Comparison of ENCODE assay signal across 20 cellular contexts in the genomic region with DNA sequence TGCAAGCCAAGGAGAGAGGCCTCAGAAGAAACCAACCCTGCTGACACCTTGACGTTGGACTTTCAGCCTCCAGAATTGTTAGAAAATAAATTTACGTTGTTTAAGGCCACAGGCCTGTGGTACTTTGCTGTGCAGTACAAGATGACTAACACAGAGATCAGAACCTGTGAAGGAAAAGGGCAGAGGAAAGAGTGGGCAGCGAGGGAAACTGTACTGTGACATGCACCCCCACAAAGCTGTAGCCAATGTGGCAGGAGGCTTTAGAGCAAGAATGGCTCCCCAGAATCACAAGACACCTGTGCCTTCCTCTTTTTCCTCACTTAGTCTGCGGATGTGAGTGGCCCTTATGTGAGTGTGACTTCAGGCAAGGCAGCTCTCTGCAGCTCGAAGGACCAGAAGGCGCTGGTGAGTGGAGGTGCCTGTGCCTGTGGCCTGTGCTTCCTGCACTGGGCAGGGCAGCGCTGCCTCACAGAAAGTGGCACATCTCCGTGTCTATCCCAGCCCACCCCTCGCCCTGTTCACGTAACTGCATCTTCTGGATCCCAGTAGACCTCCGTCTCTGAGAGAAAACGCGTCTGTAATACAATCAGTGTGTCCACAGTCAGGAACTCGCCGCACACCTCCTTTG.
"Had no signal": no experiment of that assay in that cellular context is flagged by ENCODE, and none has a peak within 500 bp of the region (broad histone marks: within the 10 kb centered on the region; RNA-seq: fewer than 3 reads in every experiment).

No MANE protein-coding gene starts in this region.

- H3K27ac Mint-ChIP-seq: activated naive CD4-positive, alpha-beta T cell treated with anti-CD3 and anti-CD28 coated beads, Interleukin-2, amount 10 ng/mL, durations not matched to agents 7 days and 5 days; activated T-helper 1 cell treated with anti-CD3 and anti-CD28 coated beads, Interleukin-12 subunit alpha, Interleukin-12 subunit beta, Interleukin-2, Interleukin-4 antibody, amounts not matched to agents 30 ng/mL and 10 ng/mL and 1 ng/mL, durations not matched to agents 14 hours and 24 hours and 36 hours; dendritic cell treated with granulocyte-macrophage colony-stimulating factor and Interleukin-4, amounts not matched to agents 40 ng/mL and 50 ng/mL, for 4 days; T-helper 1 cell treated with Interleukin-12 subunit alpha and Interleukin-12 subunit beta and Interleukin-4 antibody, amounts not matched to agents 30 μg/mL and 1 μg/mL, for 36 hours had no signal

- H3K4me1 Mint-ChIP-seq: activated naive CD4-positive, alpha-beta T cell treated with anti-CD3 and anti-CD28 coated beads, Interleukin-2, amount 10 ng/mL, durations not matched to agents 7 days and 5 days; central memory CD8-positive, alpha-beta T cell had no signal

- H3K9me3 ChIP-seq: left lung, lower lobe of right lung, SK-N-SH, suprapubic skin, tibial artery had no signal

- ATAC-seq: foreskin keratinocyte; left lung; lower lobe of right lung; naive thymus-derived CD8-positive, alpha-beta T cell had no signal

- DNase-seq: activated CD4-positive, CD25-positive, alpha-beta regulatory T cell treated with anti-CD3 and anti-CD28 coated beads, Interleukin-2, amount 50 U/mL, for 72 hours; activated gamma-delta T cell; activated naive CD4-positive, alpha-beta T cell treated with anti-CD3 and anti-CD28 coated beads, Interleukin-2, amount 10 ng/mL, durations not matched to agents 7 days and 5 days; anterior cingulate cortex; foreskin keratinocyte; left lung; lower lobe of right lung; mesenchymal stem cell; naive thymus-derived CD8-positive, alpha-beta T cell; SK-N-SH; SW 1271; tibial artery had no signal

- H3K36me3 Mint-ChIP-seq: activated naive CD4-positive, alpha-beta T cell treated with anti-CD3 and anti-CD28 coated beads, Interleukin-2, amount 10 ng/mL, durations not matched to agents 7 days and 5 days; naive thymus-derived CD8-positive, alpha-beta T cell had no signal

- H3K36me3 ChIP-seq: esophagus muscularis mucosa, left lung, lower lobe of right lung, right atrium auricular region, suprapubic skin, tibial artery had no signal

- H3K9me3 Mint-ChIP-seq: activated naive CD4-positive, alpha-beta T cell treated with anti-CD3 and anti-CD28 coated beads, Interleukin-2, amount 10 ng/mL, durations not matched to agents 7 days and 5 days; activated T-helper 1 cell treated with anti-CD3 and anti-CD28 coated beads, Interleukin-12 subunit alpha, Interleukin-12 subunit beta, Interleukin-2, Interleukin-4 antibody, amounts not matched to agents 30 ng/mL and 10 ng/mL and 1 ng/mL, durations not matched to agents 14 hours and 24 hours and 36 hours; central memory CD8-positive, alpha-beta T cell; dendritic cell treated with granulocyte-macrophage colony-stimulating factor and Interleukin-4, amounts not matched to agents 40 ng/mL and 50 ng/mL, for 4 days; naive thymus-derived CD8-positive, alpha-beta T cell; T-helper 1 cell treated with Interleukin-12 subunit alpha and Interleukin-12 subunit beta and Interleukin-4 antibody, amounts not matched to agents 30 μg/mL and 1 μg/mL, for 36 hours had no signal

- H3K4me3 ChIP-seq: esophagus muscularis mucosa, left lung, lower lobe of right lung, right atrium auricular region, suprapubic skin, tibial artery had no signal

- H3K4me2 ChIP-seq: SK-N-SH had no signal

- H3K4me3 Mint-ChIP-seq: activated naive CD4-positive, alpha-beta T cell treated with anti-CD3 and anti-CD28 coated beads, Interleukin-2, amount 10 ng/mL, durations not matched to agents 7 days and 5 days; activated T-helper 1 cell treated with anti-CD3 and anti-CD28 coated beads, Interleukin-12 subunit alpha, Interleukin-12 subunit beta, Interleukin-2, Interleukin-4 antibody, amounts not matched to agents 30 ng/mL and 10 ng/mL and 1 ng/mL, durations not matched to agents 14 hours and 24 hours and 36 hours; central memory CD8-positive, alpha-beta T cell; dendritic cell treated with granulocyte-macrophage colony-stimulating factor and Interleukin-4, amounts not matched to agents 40 ng/mL and 50 ng/mL, for 4 days; naive thymus-derived CD8-positive, alpha-beta T cell; neural crest cell; T-helper 1 cell treated with Interleukin-12 subunit alpha and Interleukin-12 subunit beta and Interleukin-4 antibody, amounts not matched to agents 30 μg/mL and 1 μg/mL, for 36 hours had no signal

- H3K9ac ChIP-seq: SK-N-SH had no signal

- H3K4me1 ChIP-seq: esophagus muscularis mucosa, foreskin keratinocyte, left lung, lower lobe of right lung, right atrium auricular region, suprapubic skin, tibial artery had no signal

- H3K27ac ChIP-seq: esophagus muscularis mucosa, foreskin keratinocyte, left lung, lower lobe of right lung, right atrium auricular region, suprapubic skin, tibial artery had no signal

- H3K27me3 ChIP-seq: left lung, right atrium auricular region had no signal
